Comparison of ENCODE assay signal across 8 cellular contexts in the genomic region with DNA sequence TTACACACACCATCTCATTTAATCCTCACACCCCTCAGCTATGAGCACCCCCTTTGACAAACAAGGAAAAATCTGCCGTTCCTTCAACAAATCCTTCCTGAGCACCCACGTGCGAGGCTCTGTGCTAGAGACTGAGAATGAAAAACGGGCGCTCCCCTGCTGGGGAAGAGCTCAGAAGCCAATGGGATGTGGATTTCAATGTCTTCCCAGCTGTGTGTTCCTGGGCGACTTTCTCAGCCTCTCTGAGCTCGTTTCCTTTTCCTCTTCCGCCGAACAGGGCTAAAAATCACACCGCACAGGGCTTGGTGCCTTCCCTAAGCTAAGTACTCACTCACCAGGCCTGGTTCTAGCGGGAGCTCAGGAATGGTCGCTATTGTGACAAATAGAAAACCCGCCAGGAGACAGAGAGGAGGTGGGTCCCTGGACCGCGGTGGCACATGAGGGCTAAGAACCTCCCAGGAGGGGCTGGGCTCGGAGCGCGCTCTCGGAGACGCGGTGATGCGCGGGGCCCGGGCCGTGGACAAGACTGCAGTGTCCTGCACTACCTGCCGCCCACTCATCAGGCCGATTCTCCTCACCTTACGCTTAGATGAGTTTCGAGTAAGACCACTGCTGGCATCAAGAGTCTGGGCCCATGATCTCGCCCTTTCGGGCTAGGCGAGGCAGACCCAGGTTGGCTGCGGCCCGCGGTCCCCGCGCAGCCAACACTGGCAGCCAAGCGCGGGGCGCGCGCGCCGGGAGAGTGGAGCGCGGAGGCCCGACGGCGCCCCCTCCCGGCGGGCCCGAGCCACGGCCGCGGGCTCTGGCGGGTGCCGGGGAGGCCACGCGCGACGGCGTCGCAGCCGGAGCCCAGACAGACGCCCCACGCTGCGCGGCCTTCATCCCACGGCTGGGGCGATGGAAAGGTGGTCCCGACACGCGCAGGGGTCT. TPM values are rescaled to one million over a fixed set of nuclear protein-coding genes. Genes with fewer than 3 reads are reported as not detected.
DNase-seq lines count a peak whose midpoint lies in the region; ATAC-seq, FAIRE-seq and TF ChIP-seq lines count a peak whose summit lies in the region.

No MANE protein-coding gene starts in this region.

- peak overlapping the region; percentile 61 to 97 for H3K27ac Mint-ChIP-seq in T-cell
- no peak overlapping the region for H3K27ac Mint-ChIP-seq in astrocyte (ENCODE audit: unreplicated experiment)

- H3K4me1 ChIP-seq in HEK293 (ENCODE audit: control insufficient read depth, insufficient read depth, low read length) (no peaks in the 10 kb centered on the region; the same call in 1 of the 2 replicates), astrocyte (ENCODE audit: insufficient read depth, low read length) (peaks cover 10% of the 10 kb centered on the region), gastrocnemius medialis (peaks cover 48 to 53% of the 10 kb centered on the region in 2 donors)

- H3K9ac ChIP-seq in astrocyte (ENCODE audit: low read length) = peak overlapping the region; percentile 33

- H3K36me3 ChIP-seq in HEK293 (ENCODE audit: control insufficient read depth in 2 of 2, insufficient read depth in 1 of 2, low read length in 2 of 2) (peaks cover 0 to 6% of the 10 kb centered on the region in 2 experiments; a peak in 1 of 3 replicates), astrocyte (ENCODE audit: insufficient read depth, low read length) (no peaks in the 10 kb centered on the region), gastrocnemius medialis (no peaks in the 10 kb centered on the region)

- H3K4me3 Mint-ChIP-seq in T-cell (peak overlapping the region; percentile 79 to 83 (median 80)), astrocyte (ENCODE audit: unreplicated experiment) (no peak overlapping the region)

- in situ Hi-C loops in gastrocnemius medialis (cut with MboI; ENCODE audit: low sequenced_read_pairs in 4 of 4) = loop anchor here in 1 of 4 donors (25.0 kb wide), 1 partner anchor 338 kb away; a partner anchor contains a TSS

- TF ChIP-seq CTCF in HEK293 (tag by site-specific recombination; IDR thresholded peaks at IDR 0.05) (no peak), astrocyte (IDR thresholded peaks at IDR 0.05; ENCODE audit: insufficient read depth, low read depth, low read length) (peak; percentile 24), gastrocnemius medialis (IDR thresholded peaks at IDR 0.05 in 4 of 5, conservative IDR thresholded peaks at IDR 0.05 in 1 of 5) (peak in 4 of 5 experiments; percentile 93 to 96 (median 94))

- H3K27me3 Mint-ChIP-seq in T-cell (peaks cover 7 to 36% of the 10 kb centered on the region in 2 donors), astrocyte (ENCODE audit: low read depth, unreplicated experiment) (peaks cover 37% of the 10 kb centered on the region)

- DNase-seq in AG08395 (ENCODE audit: low spot score) (peak; percentile 56), T-cell (peak; percentile 25 to 78 (median 58)), astrocyte (ENCODE audit: low read depth) (no peak), gastrocnemius medialis (peak in 1 of 2 donors; percentile 46), SKM-1 (lab: John Stamatoyannopoulos, UW; ENCODE audit: unreplicated experiment) (no peak)

- FAIRE-seq in astrocyte (lab: Jason Lieb, UNC) = no peak

- no peaks in the 10 kb centered on the region for H3K9me3 ChIP-seq in HEK293 (ENCODE audit: control insufficient read depth, insufficient read depth, low read depth, low read length)
- H3K9me3 ChIP-seq in astrocyte (ENCODE audit: insufficient read depth, low read depth, low read length) = no peaks in the 10 kb centered on the region
- no peaks in the 10 kb centered on the region for H3K9me3 ChIP-seq in gastrocnemius medialis

- CTCF ChIA-PET in HEK293 (lab: Yijun Ruan, JAX) (interaction anchor here (0.5 to 2.4 kb wide), 22 partner anchors 10 to 706 kb away, joined by 3 to 19 read pairs (median 4); a partner anchor contains a TSS), T-cell (lab: Charles Lee) (interaction anchor here (0.5 to 4.1 kb wide), 15 partner anchors 11 to 446 kb away, joined by 3 to 19 read pairs (median 4); a partner anchor contains a TSS)

- H3K4me3 ChIP-seq in HEK293 (ENCODE audit: low read depth, low read length) (peak overlapping the region; percentile 35), astrocyte (ENCODE audit: insufficient read depth, low read depth, low read length) (peak overlapping the region; percentile 47), iPS-11a (ENCODE audit: low read depth, low read length) (peak overlapping the region; percentile 66), gastrocnemius medialis (peak overlapping the region; percentile 41 to 63 (median 52))

- H3K4me1 Mint-ChIP-seq in T-cell = peaks cover 40 to 55% (median 49%) of the 10 kb centered on the region in 3 donors
- peaks cover 9% of the 10 kb centered on the region for H3K4me1 Mint-ChIP-seq in astrocyte (ENCODE audit: low read depth, unreplicated experiment)

- peak overlapping the region; percentile 72 for H2AFZ ChIP-seq in astrocyte (ENCODE audit: low read depth, low read length)

- peaks cover 6% of the 10 kb centered on the region for H3K36me3 Mint-ChIP-seq in T-cell
- peaks cover 16% of the 10 kb centered on the region for H3K36me3 Mint-ChIP-seq in astrocyte (ENCODE audit: low read depth, unreplicated experiment)

- peak overlapping the region; percentile 91 for H3K4me2 ChIP-seq in astrocyte (ENCODE audit: low read length)

- no peak overlapping the region for H3K27ac ChIP-seq in HEK293 (ENCODE audit: extremely low read depth, low read depth, low read length)
- no peak overlapping the region for H3K27ac ChIP-seq in astrocyte (ENCODE audit: low read depth, low read length)
- peak overlapping the region; percentile 41 to 99 (median 90) for H3K27ac ChIP-seq in gastrocnemius medialis

- peaks cover 6% of the 10 kb centered on the region for H4K20me1 ChIP-seq in astrocyte (ENCODE audit: insufficient read depth, low read length)

- intact Hi-C loops in gastrocnemius medialis (cut with DNase I; ENCODE audit: low total_unique reads) = loop anchor here (2.0 to 5.0 kb wide), 2 partner anchors 52 to 248 kb away; no protein-coding TSS in a partner anchor

- H3K79me2 ChIP-seq in astrocyte (ENCODE audit: insufficient read depth, low read length) = no peaks in the 10 kb centered on the region

- ATAC-seq in T-cell (replicated peaks in 1 of 4) (peak; percentile 82 to 87 (median 84)), gastrocnemius medialis (peak; percentile 57 to 64), GM19467 (IDR thresholded peaks at IDR 0.05; ENCODE audit: unreplicated experiment) (no peak)

- H3K27me3 ChIP-seq in astrocyte (ENCODE audit: insufficient read depth, low read length) (peaks cover 22% of the 10 kb centered on the region), gastrocnemius medialis (no peaks in the 10 kb centered on the region)

- H3K9me3 Mint-ChIP-seq in T-cell = no peaks in the 10 kb centered on the region
- H3K9me3 Mint-ChIP-seq in astrocyte (ENCODE audit: unreplicated experiment) = peaks cover 3% of the 10 kb centered on the region

- no peak for TF ChIP-seq POLR2A in gastrocnemius medialis (IDR thresholded peaks at IDR 0.05)

- POLR2A ChIA-PET in HEK293 (lab: Yijun Ruan, JAX) = interaction anchor here (1.0 to 1.4 kb wide), 2 partner anchors 10 to 26 kb away, joined by 3 to 4 read pairs; a partner anchor contains a TSS
- POLR2A ChIA-PET in T-cell (lab: Charles Lee) = interaction anchor here (0.6 to 0.8 kb wide), 2 partner anchors 26 to 96 kb away, joined by 3 to 5 read pairs; no protein-coding TSS in a partner anchor

TF ChIP-seq in HEK293, 187 proteins besides CTCF, POLR2A, EP300 and RAD21:
- TF ChIP-seq, protein P1, sequence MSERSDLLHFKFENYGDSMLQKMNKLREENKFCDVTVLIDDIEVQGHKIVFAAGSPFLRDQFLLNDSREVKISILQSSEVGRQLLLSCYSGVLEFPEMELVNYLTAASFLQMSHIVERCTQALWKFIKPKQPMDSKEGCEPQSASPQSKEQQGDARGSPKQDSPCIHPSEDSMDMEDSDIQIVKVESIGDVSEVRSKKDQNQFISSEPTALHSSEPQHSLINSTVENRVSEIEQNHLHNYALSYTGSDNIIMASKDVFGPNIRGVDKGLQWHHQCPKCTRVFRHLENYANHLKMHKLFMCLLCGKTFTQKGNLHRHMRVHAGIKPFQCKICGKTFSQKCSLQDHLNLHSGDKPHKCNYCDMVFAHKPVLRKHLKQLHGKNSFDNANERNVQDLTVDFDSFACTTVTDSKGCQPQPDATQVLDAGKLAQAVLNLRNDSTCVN (tag by site-specific recombination; optimal IDR thresholded peaks at IDR 0.05) = peak; percentile 17
- TF ChIP-seq ZNF664 (tag by site-specific recombination; IDR thresholded peaks at IDR 0.05) = peak; percentile 47; the same call in 1 of the 2 replicates
- TF ChIP-seq ZNF121 (tag by site-specific recombination; IDR thresholded peaks at IDR 0.05) = peak; percentile 70
- TF ChIP-seq ZNF184 (tag by site-specific recombination; IDR thresholded peaks at IDR 0.05) = no peak
- TF ChIP-seq ZNF561 (tag by site-specific recombination; IDR thresholded peaks at IDR 0.05; ENCODE audit: borderline replicate concordance) = no peak
- TF ChIP-seq ZNF292 (tag by site-specific recombination; IDR thresholded peaks at IDR 0.05; ENCODE audit: borderline replicate concordance, low read depth) = no peak

RNA-seq across cellular contexts. Expression of a gene that starts 17.0 kb away (rescaled TPM):
- total RNA-seq in T-cell = under 1 TPM in 1 of 5 donors, not detected in 4; 0.06 TPM
- total RNA-seq in astrocyte = 0.50 and 0.52 TPM in 2 replicates
- not detected for total RNA-seq in gastrocnemius medialis

RNA-seq across cellular contexts. Expression of a gene that starts 26.6 kb away (rescaled TPM):
- total RNA-seq in T-cell (10 to 100 TPM in 3 of 5 donors, 1 to 10 TPM in 2; 8.4 to 14.0 (median 11.8) TPM), astrocyte (16.7 and 20.2 TPM in 2 replicates), gastrocnemius medialis (100 to 1,000 TPM; 114 to 178 (median 120) TPM)

RNA-seq across cellular contexts. Expression of a gene that starts 57.0 kb away (rescaled TPM):
- total RNA-seq in T-cell (1 to 10 TPM in 3 of 5 donors, under 1 TPM in 2; 0.76 to 2.6 (median 1.3) TPM), astrocyte (11.3 and 22.8 TPM in 2 replicates), gastrocnemius medialis (under 1 TPM in 2 of 4 donors, not detected in 2; 0.05 TPM)

Comparison
In these comparisons a context has a peak if more than half of its experiments do, and no peak if none do; other contexts are left out.
1. DNase-seq: peak in AG08395 (single experiment) and T-cell (34 of 34); none in astrocyte (single experiment) and SKM-1 (single experiment).
2. H3K27ac ChIP-seq: peak in gastrocnemius medialis (4 of 4); none in HEK293 (single experiment) and astrocyte (single experiment).
3. Peak in every context shown above with its lines, with median percentiles within 50 percentile points of each other: H3K4me3 ChIP-seq.